Comparison of ENCODE assay signal across 8 cellular contexts in the genomic region with DNA sequence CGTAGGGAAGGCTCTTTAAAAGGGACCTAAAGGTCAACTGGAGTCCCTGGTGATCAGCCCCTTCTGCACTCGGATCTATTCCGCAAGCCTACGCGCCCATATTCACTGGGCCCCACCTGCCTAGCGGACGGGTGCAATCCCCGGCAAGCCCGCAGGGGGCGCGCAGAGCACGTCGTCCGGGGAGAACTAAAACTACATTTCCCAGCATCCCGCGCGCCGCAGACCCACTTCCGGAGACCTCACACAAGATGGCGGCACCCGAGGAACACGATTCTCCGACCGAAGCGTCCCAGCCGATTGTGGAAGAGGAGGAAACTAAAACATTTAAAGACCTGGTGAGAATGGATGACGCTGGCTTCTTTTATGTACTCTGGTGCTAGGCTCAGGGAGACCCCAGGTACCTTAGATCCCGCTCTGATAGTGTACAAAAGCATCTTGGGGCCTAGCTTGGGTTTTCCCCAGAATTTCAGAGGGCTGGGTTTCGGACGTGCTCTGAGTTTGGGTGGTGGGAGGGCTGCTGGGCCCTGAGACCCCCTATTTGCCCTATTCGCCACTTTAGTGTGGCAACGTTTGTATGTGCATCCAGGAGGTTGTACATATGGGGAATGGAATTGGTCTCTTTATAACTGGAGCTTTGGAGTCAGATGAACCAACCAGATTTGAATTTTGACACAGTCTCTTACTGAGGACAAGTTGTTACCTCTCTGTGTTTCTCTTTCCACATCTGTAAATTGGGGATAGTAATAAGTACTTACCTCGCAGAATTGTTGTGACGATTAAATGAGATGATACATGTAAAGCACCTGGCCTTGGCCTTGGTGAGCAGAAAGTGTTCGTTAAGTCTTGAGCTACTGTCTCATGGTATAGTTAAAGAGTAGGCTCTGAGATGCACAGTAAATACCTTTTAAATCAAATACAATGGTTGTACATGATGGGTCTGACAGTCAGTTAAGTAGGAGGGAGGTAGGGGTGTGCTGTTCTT. TPM values are rescaled to one million over a fixed set of nuclear protein-coding genes. Genes with fewer than 3 reads are reported as not detected.
A peak's percentile ranks its signal among the peaks of the same experiment; 100 is the strongest.
DNase-seq lines count a peak whose midpoint lies in the region; ATAC-seq and TF ChIP-seq lines count a peak whose summit lies in the region.

Gene DDX47 (plus strand): TSS at position 227 of the 982 bp plus-strand sequence. CDS start 22 bp downstream, at position 249.

- no peaks in the 10 kb centered on the region for H3K27me3 ChIP-seq in fibroblast of lung (ENCODE audit: control insufficient read depth, insufficient read depth, low read length)

- peak within 1 kb of the TSS; percentile 81 for H3K27ac Mint-ChIP-seq in activated T-helper 1 cell treated with anti-CD3 and anti-CD28 coated beads, Interleukin-12 subunit alpha, Interleukin-12 subunit beta, Interleukin-2, Interleukin-4 antibody, amounts not matched to agents 30 ng/mL and 10 ng/mL and 1 ng/mL, durations not matched to agents 14 hours and 24 hours and 36 hours
- H3K27ac Mint-ChIP-seq in naive thymus-derived CD8-positive, alpha-beta T cell = peak within 1 kb of the TSS; percentile 90 to 98 (median 95)

- peak within 1 kb of the TSS; percentile 85 for H3K4me3 Mint-ChIP-seq in activated T-helper 1 cell treated with anti-CD3 and anti-CD28 coated beads, Interleukin-12 subunit alpha, Interleukin-12 subunit beta, Interleukin-2, Interleukin-4 antibody, amounts not matched to agents 30 ng/mL and 10 ng/mL and 1 ng/mL, durations not matched to agents 14 hours and 24 hours and 36 hours
- peak within 1 kb of the TSS; percentile 82 to 97 (median 92) for H3K4me3 Mint-ChIP-seq in naive thymus-derived CD8-positive, alpha-beta T cell

- peak within 1 kb of the TSS; percentile 56 for H2AFZ ChIP-seq in fibroblast of lung (ENCODE audit: low read length)

- H3K36me3 ChIP-seq in KOPT-K1 (ENCODE audit: insufficient read depth, low read length) (peaks cover 36% of the 10 kb centered on the region), fibroblast of lung (ENCODE audit: control insufficient read depth, insufficient read depth, low read length) (no peaks in the 10 kb centered on the region)

- POLR2A ChIA-PET in naive thymus-derived CD8-positive, alpha-beta T cell (lab: Charles Lee) = interaction anchor here (0.6 to 6.4 kb wide), 8 partner anchors 10 to 88 kb away, joined by 3 to 68 read pairs (median 6); partner anchors contain the start of gene APOLD1

- H4K20me1 ChIP-seq in fibroblast of lung (ENCODE audit: control insufficient read depth, extremely low read depth, insufficient read depth, low read length) = no peaks in the 10 kb centered on the region

- TF ChIP-seq CTCF in fibroblast of lung (conservative IDR thresholded peaks at IDR 0.05 in 1 of 2, IDR thresholded peaks at IDR 0.05 in 1 of 2; ENCODE audit: low read depth in 1 of 2, low read length in 2 of 2) = peak; percentile 86 to 93

- H3K4me3 ChIP-seq in fibroblast of lung (replicated peaks in 1 of 4; ENCODE audit: control extremely low read depth in 1 of 4, insufficient read depth in 1 of 4, low read depth in 3 of 4, low read length in 4 of 4) = peak within 1 kb of the TSS; percentile 70 to 100 (median 90)

- peaks cover 32% of the 10 kb centered on the region for H3K36me3 Mint-ChIP-seq in activated T-helper 1 cell treated with anti-CD3 and anti-CD28 coated beads, Interleukin-12 subunit alpha, Interleukin-12 subunit beta, Interleukin-2, Interleukin-4 antibody, amounts not matched to agents 30 ng/mL and 10 ng/mL and 1 ng/mL, durations not matched to agents 14 hours and 24 hours and 36 hours (ENCODE audit: low read depth)
- peaks cover 0 to 34% (median 8%) of the 10 kb centered on the region in 3 donors for H3K36me3 Mint-ChIP-seq in naive thymus-derived CD8-positive, alpha-beta T cell

- peak; percentile 87 for ATAC-seq in GM21717 (IDR thresholded peaks at IDR 0.05; ENCODE audit: unreplicated experiment)
- ATAC-seq in naive thymus-derived CD8-positive, alpha-beta T cell = peak; percentile 74 to 75

- DNase-seq in DMS79 treated with DMSO at 0.1 percent for 48 hours (lab: John Stamatoyannopoulos, UW) (peak; percentile 85), RPMI7951 (ENCODE audit: low read depth) (peak; percentile 82), fibroblast of lung (ENCODE audit: low read depth in 2 of 2) (peak; percentile 83 to 91)
- peak; percentile 94 for DNase-seq in activated T-helper 1 cell treated with anti-CD3 and anti-CD28 coated beads, Interleukin-12 subunit alpha, Interleukin-12 subunit beta, Interleukin-2, Interleukin-4 antibody, amounts not matched to agents 30 ng/mL and 10 ng/mL and 1 ng/mL, durations not matched to agents 14 hours and 24 hours and 36 hours (ENCODE audit: low spot score)
- DNase-seq in naive thymus-derived CD8-positive, alpha-beta T cell = peak; percentile 89 to 99 (median 96)
- peak; percentile 88 to 97 (median 94) for DNase-seq in stimulated activated naive CD4-positive, alpha-beta T cell (lab: John Stamatoyannopoulos, UW)

- peak within 1 kb of the TSS; percentile 69 for H3K27ac ChIP-seq in KOPT-K1 (ENCODE audit: low read depth, low read length, poor library complexity, severe bottlenecking)
- peak within 1 kb of the TSS; percentile 82 for H3K27ac ChIP-seq in fibroblast of lung (ENCODE audit: insufficient read depth, low read length)

- peak within 1 kb of the TSS; percentile 69 for H3K9ac ChIP-seq in fibroblast of lung (ENCODE audit: insufficient read depth, low read length)

- H3K9me3 Mint-ChIP-seq in activated T-helper 1 cell treated with anti-CD3 and anti-CD28 coated beads, Interleukin-12 subunit alpha, Interleukin-12 subunit beta, Interleukin-2, Interleukin-4 antibody, amounts not matched to agents 30 ng/mL and 10 ng/mL and 1 ng/mL, durations not matched to agents 14 hours and 24 hours and 36 hours = no peaks in the 10 kb centered on the region
- H3K9me3 Mint-ChIP-seq in naive thymus-derived CD8-positive, alpha-beta T cell = no peaks in the 10 kb centered on the region

- intact Hi-C loops in activated T-helper 1 cell treated with anti-CD3 and anti-CD28 coated beads, Interleukin-12 subunit alpha, Interleukin-12 subunit beta, Interleukin-2, Interleukin-4 antibody, amounts not matched to agents 30 ng/mL and 10 ng/mL and 1 ng/mL, durations not matched to agents 14 hours and 24 hours and 36 hours (cut with micrococcal nuclease) = loop anchor here (1.0 to 10.0 kb wide), 7 partner anchors 10 to 457 kb away; partner anchors contain the start of genes BORCS5, CDKN1B, GSG1 and HEBP1

- no peaks in the 10 kb centered on the region for H3K27me3 Mint-ChIP-seq in activated T-helper 1 cell treated with anti-CD3 and anti-CD28 coated beads, Interleukin-12 subunit alpha, Interleukin-12 subunit beta, Interleukin-2, Interleukin-4 antibody, amounts not matched to agents 30 ng/mL and 10 ng/mL and 1 ng/mL, durations not matched to agents 14 hours and 24 hours and 36 hours (ENCODE audit: insufficient read depth)
- no peaks in the 10 kb centered on the region for H3K27me3 Mint-ChIP-seq in naive thymus-derived CD8-positive, alpha-beta T cell

- peaks cover 48% of the 10 kb centered on the region for H3K79me2 ChIP-seq in fibroblast of lung (ENCODE audit: control insufficient read depth, insufficient read depth, low read length)

- H3K9me3 ChIP-seq in KOPT-K1 (ENCODE audit: insufficient read depth, low read length, poor library complexity, severe bottlenecking) = no peaks in the 10 kb centered on the region
- H3K9me3 ChIP-seq in fibroblast of lung (ENCODE audit: control insufficient read depth, insufficient read depth, low read depth, low read length) = no peaks in the 10 kb centered on the region

- peak within 1 kb of the TSS; percentile 92 for H3K4me2 ChIP-seq in fibroblast of lung (ENCODE audit: extremely low read depth, insufficient read depth, low read length)

- peaks cover 52% of the 10 kb centered on the region for H3K4me1 Mint-ChIP-seq in activated T-helper 1 cell treated with anti-CD3 and anti-CD28 coated beads, Interleukin-12 subunit alpha, Interleukin-12 subunit beta, Interleukin-2, Interleukin-4 antibody, amounts not matched to agents 30 ng/mL and 10 ng/mL and 1 ng/mL, durations not matched to agents 14 hours and 24 hours and 36 hours (ENCODE audit: low read depth)
- H3K4me1 Mint-ChIP-seq in naive thymus-derived CD8-positive, alpha-beta T cell = peaks cover 30 to 83% (median 70%) of the 10 kb centered on the region in 4 donors

- H3K4me1 ChIP-seq in fibroblast of lung (ENCODE audit: control insufficient read depth, extremely low read depth, insufficient read depth, low read length) = peaks cover 1% of the 10 kb centered on the region

RNA-seq across cellular contexts. Expression of gene DDX47, which starts in this region (rescaled TPM):
- total RNA-seq in RPMI7951 (2014; rRNA removed; shearing (Covaris generic)) = 75.4 and 86.6 TPM in 2 replicates
- total RNA-seq in activated T-helper 1 cell treated with anti-CD3 and anti-CD28 coated beads, Interleukin-12 subunit alpha, Interleukin-12 subunit beta, Interleukin-2, Interleukin-4 antibody, amounts not matched to agents 30 ng/mL and 10 ng/mL and 1 ng/mL, durations not matched to agents 14 hours and 24 hours and 36 hours = 120 and 127 TPM in 2 replicates
- total RNA-seq in fibroblast of lung = 41.9 and 46.2 TPM in 2 replicates
- polyA plus RNA-seq in fibroblast of lung = 83.2 and 113 TPM in 2 replicates
- polyA plus RNA-seq in fibroblast of lung (2012) = 46.6 and 59.9 TPM in 2 replicates
- 24.9 and 64.0 TPM in 2 replicates for polyA minus RNA-seq in fibroblast of lung (ENCODE audit: low replicate concordance)
- 10 to 100 TPM; 84.6 to 93.6 TPM for total RNA-seq in naive thymus-derived CD8-positive, alpha-beta T cell
- polyA plus RNA-seq in naive thymus-derived CD8-positive, alpha-beta T cell = 10 to 100 TPM; 61.0 to 77.1 (median 62.7) TPM

Comparison
In these comparisons a context has a peak if more than half of its experiments do, and no peak if none do; other contexts are left out.
1. Peak in every context shown above with its lines: DNase-seq, ATAC-seq, H3K4me3 ChIP-seq and H3K27ac ChIP-seq.